16 cellular contexts compared by ENCODE assay signal in the genomic region with DNA sequence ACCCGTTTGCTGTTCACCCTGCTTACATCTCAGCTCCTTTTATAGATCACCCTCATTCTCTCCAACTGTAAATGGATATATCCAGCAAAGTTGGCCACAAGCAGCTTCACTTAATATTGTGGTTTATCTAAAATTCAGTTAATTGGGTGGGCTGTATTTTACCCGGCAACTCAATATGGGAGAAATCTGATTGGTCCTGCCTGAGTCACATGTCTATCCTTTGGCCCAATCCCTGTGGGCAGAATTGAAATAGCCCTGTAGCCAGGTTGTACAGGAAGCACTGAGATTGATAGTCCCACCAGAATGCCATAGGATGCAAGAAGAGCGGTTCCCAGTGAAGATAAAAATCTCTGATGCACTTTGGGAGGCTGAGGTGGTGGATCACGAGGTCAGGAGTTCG.
DNase-seq lines count a peak whose midpoint lies in the region; ATAC-seq lines count a peak whose summit lies in the region.
"Had no signal": no experiment of that assay in that cellular context is flagged by ENCODE, and none has a peak within 500 bp of the region (broad histone marks: within the 10 kb centered on the region; RNA-seq: fewer than 3 reads in every experiment).

No MANE protein-coding gene starts in this region.

- no peaks in the 10 kb centered on the region for H3K36me3 Mint-ChIP-seq in activated CD4-positive, alpha-beta T cell treated with anti-CD3 and anti-CD28 coated beads for 36 hours (ENCODE audit: low read depth)
- H3K36me3 Mint-ChIP-seq: natural killer cell treated with Interleukin-12 subunit alpha and Interleukin-12 subunit beta and Interleukin-15 and Interleukin-18, amount 100 ng/mL, for 72 hours had no signal

- H3K27me3 Mint-ChIP-seq in activated CD4-positive, alpha-beta T cell treated with anti-CD3 and anti-CD28 coated beads for 36 hours, result peaks cover 43% of the 10 kb centered on the region

- CTCF ChIA-PET in activated CD4-positive, alpha-beta T cell treated with anti-CD3 and anti-CD28 coated beads for 36 hours (lab: Charles Lee), result interaction anchor here (0.6 to 0.7 kb wide), 3 partner anchors 24 to 1319 kb away, joined by 3 read pairs; no protein-coding TSS in a partner anchor

- H3K4me3 Mint-ChIP-seq in activated CD4-positive, alpha-beta T cell treated with anti-CD3 and anti-CD28 coated beads for 36 hours, result no peak overlapping the region
- H3K4me3 Mint-ChIP-seq: natural killer cell treated with Interleukin-12 subunit alpha and Interleukin-12 subunit beta and Interleukin-15 and Interleukin-18, amount 100 ng/mL, for 72 hours had no signal

- peaks cover 10% of the 10 kb centered on the region for H3K4me1 Mint-ChIP-seq in activated CD4-positive, alpha-beta T cell treated with anti-CD3 and anti-CD28 coated beads for 36 hours

- intact Hi-C loops in activated CD4-positive, alpha-beta T cell treated with anti-CD3 and anti-CD28 coated beads for 36 hours (cut with DNase I, micrococcal nuclease), result no loop called here

- H3K27ac Mint-ChIP-seq in activated CD4-positive, alpha-beta T cell treated with anti-CD3 and anti-CD28 coated beads for 36 hours, result no peak overlapping the region
- H3K27ac Mint-ChIP-seq: natural killer cell treated with Interleukin-12 subunit alpha and Interleukin-12 subunit beta and Interleukin-15 and Interleukin-18, amount 100 ng/mL, for 72 hours had no signal

- no peaks in the 10 kb centered on the region for H3K9me3 Mint-ChIP-seq in activated CD4-positive, alpha-beta T cell treated with anti-CD3 and anti-CD28 coated beads for 36 hours (ENCODE audit: low read depth)
- H3K9me3 Mint-ChIP-seq: natural killer cell treated with Interleukin-12 subunit alpha and Interleukin-12 subunit beta and Interleukin-15 and Interleukin-18, amount 100 ng/mL, for 72 hours had no signal

- POLR2A ChIA-PET in activated CD4-positive, alpha-beta T cell treated with anti-CD3 and anti-CD28 coated beads for 36 hours (lab: Charles Lee), result no interaction called here

- peak; percentile 22 for DNase-seq in A172 (ENCODE audit: low spot score)
- DNase-seq in GM19238 (ENCODE audit: insufficient read length, low spot score), result peak; percentile 24
- DNase-seq in RPMI7951 (ENCODE audit: low read depth), result peak; percentile 32
- DNase-seq in germinal center (ENCODE audit: low spot score), result peak; percentile 83
- DNase-seq in HuH-7 (ENCODE audit: low spot score), result no peak
- no peak for DNase-seq in activated CD4-positive, alpha-beta T cell treated with anti-CD3 and anti-CD28 coated beads for 36 hours
- no peak for DNase-seq in stimulated activated naive CD4-positive, alpha-beta T cell treated with Interleukin-2 at 50 U/mL for 16 hours (lab: John Stamatoyannopoulos, UW)
- DNase-seq: activated effector memory CD4-positive, alpha-beta T cell treated with anti-CD3 and anti-CD28 coated beads, Interleukin-2, amount 50 U/mL, for 16 hours; anterior cingulate cortex; Calu3; cortex of kidney; NCI-H1105; NCI-H226; stimulated activated CD4-positive, alpha-beta T cell treated with anti-CD3 and anti-CD28 coated beads, Interleukin-1b, Interleukin-23, amount 100 ng/mL, for 48 hours had no signal

- ATAC-seq in HG03439 (IDR thresholded peaks at IDR 0.05; ENCODE audit: unreplicated experiment), result no peak
- ATAC-seq in activated CD4-positive, alpha-beta T cell treated with anti-CD3 and anti-CD28 coated beads for 36 hours, result no peak
- ATAC-seq: natural killer cell treated with Interleukin-12 subunit alpha and Interleukin-12 subunit beta and Interleukin-15 and Interleukin-18, amount 100 ng/mL, for 72 hours had no signal

Comparison
In these comparisons a context has a peak if more than half of its experiments do, and no peak if none do; other contexts are left out.
1. DNase-seq: peak in A172 (single experiment), GM19238 (single experiment), RPMI7951 (single experiment) and germinal center (single experiment); none in HuH-7 (single experiment), activated CD4-positive, alpha-beta T cell treated with anti-CD3 and anti-CD28 coated beads for 36 hours (single experiment) and stimulated activated naive CD4-positive, alpha-beta T cell treated with Interleukin-2 at 50 U/mL for 16 hours (single experiment).